ENCODE assay signal across 9 cellular contexts in genomic region chr5:44332360-44332971, GRCh38.
DNase-seq lines count a peak whose midpoint lies in the region; ATAC-seq and TF ChIP-seq lines count a peak whose summit lies in the region.
"Had no signal": no experiment of that assay in that cellular context is flagged by ENCODE, and none has a peak within 500 bp of the region (broad histone marks: within the 10 kb centered on the region; RNA-seq: fewer than 3 reads in every experiment).

No MANE protein-coding gene starts in this region.

- TF ChIP-seq CTCF in coronary artery (IDR thresholded peaks at IDR 0.05): peak; percentile 13

- DNase-seq in NCI-H146 (lab: John Stamatoyannopoulos, UW): peak; percentile 31
- DNase-seq in NCI-H146 treated with DMSO at 0.1 percent for 48 hours (lab: John Stamatoyannopoulos, UW; ENCODE audit: unreplicated experiment): no peak
- peak; percentile 7 for DNase-seq in NCI-H524 treated with DMSO at 0.1 percent for 48 hours (lab: John Stamatoyannopoulos, UW)
- no peak for DNase-seq in coronary artery (ENCODE audit: low spot score)
- DNase-seq in midbrain (lab: John Stamatoyannopoulos, UW): peak; percentile 10
- no peak for DNase-seq in ecto neural progenitor cell (ENCODE audit: low spot score)
- no peak for DNase-seq in NK-92 (lab: John Stamatoyannopoulos, UW; ENCODE audit: unreplicated experiment)
- DNase-seq: activated naive CD8-positive, alpha-beta T cell treated with anti-CD3 and anti-CD28 coated beads, Interleukin-2, amount 10 ng/mL, durations not matched to agents 7 days and 5 days had no signal

- no peak overlapping the region for H3K27ac ChIP-seq in coronary artery

- no peak overlapping the region for H3K4me3 ChIP-seq in coronary artery

- ATAC-seq in HG03139 (IDR thresholded peaks at IDR 0.05; ENCODE audit: unreplicated experiment): peak; percentile 64

Comparison
In these comparisons a context has a peak if more than half of its experiments do, and no peak if none do; other contexts are left out.
1. DNase-seq: peak in NCI-H146 (single experiment), NCI-H524 treated with DMSO at 0.1 percent for 48 hours (single experiment) and midbrain (single experiment); none in NCI-H146 treated with DMSO at 0.1 percent for 48 hours (single experiment), coronary artery (single experiment), ecto neural progenitor cell (single experiment) and NK-92 (single experiment).